Comparison of ENCODE assay signal across 18 cellular contexts in the genomic region with DNA sequence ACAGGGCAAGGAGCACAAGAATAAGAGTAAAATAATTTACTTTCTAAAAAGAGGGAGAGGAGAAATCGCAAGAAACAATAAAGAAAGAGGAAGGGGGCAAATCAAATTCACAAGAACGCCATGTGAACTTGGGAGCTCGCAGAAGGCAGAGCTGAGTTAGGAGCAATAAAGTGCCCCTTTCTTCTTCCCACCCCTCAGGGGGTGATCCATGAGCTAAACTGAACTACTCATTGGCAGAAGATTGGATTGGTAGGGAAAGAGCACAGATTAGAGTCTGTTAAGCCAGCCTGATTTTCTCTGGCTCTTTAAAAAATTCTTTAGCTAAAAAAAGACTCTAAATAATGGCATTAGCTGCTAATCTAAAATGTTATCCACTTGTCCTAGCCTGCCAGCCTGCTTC.
DNase-seq lines count a peak whose midpoint lies in the region; ATAC-seq and TF ChIP-seq lines count a peak whose summit lies in the region.
"Had no signal": no experiment of that assay in that cellular context is flagged by ENCODE, and none has a peak within 500 bp of the region (broad histone marks: within the 10 kb centered on the region; RNA-seq: fewer than 3 reads in every experiment).

No MANE protein-coding gene starts in this region.

- no peaks in the 10 kb centered on the region for H3K36me3 Mint-ChIP-seq in neural crest cell (ENCODE audit: low read depth)
- H3K36me3 Mint-ChIP-seq: CD8-positive, alpha-beta T cell had no signal

- peaks cover 98% of the 10 kb centered on the region for H4K20me1 ChIP-seq in BLaER1

- in situ Hi-C loops in SK-MEL-5 (cut with HindIII; ENCODE audit: low pct_unique_long_range_greater_than_20kb, low sequenced_read_pairs) = no loop called here

- TF ChIP-seq POLR2A in adrenal gland (IDR thresholded peaks at IDR 0.05) = no peak

- peaks cover 9% of the 10 kb centered on the region for H3K4me1 Mint-ChIP-seq in neural crest cell

- H3K4me3 ChIP-seq in BLaER1 (no peak overlapping the region), tibial artery (no peak overlapping the region), adrenal gland (no peak overlapping the region)

- peak overlapping the region; percentile 13 for H3K27ac Mint-ChIP-seq in neural crest cell (ENCODE audit: unreplicated experiment)
- H3K27ac Mint-ChIP-seq: CD8-positive, alpha-beta T cell; HFFc6; IgD-negative memory B cell had no signal

- no peak overlapping the region for H3K4me3 Mint-ChIP-seq in neural crest cell
- H3K4me3 Mint-ChIP-seq: CD8-positive, alpha-beta T cell; HFFc6 had no signal

- intact Hi-C loops in tibial artery (cut with DNase I; ENCODE audit: low total_unique reads) = no loop called here
- intact Hi-C loops in adrenal gland (cut with DNase I) = no loop called here

- H3K4me2 ChIP-seq in BLaER1 = peak overlapping the region; percentile 30

- H3K27me3 Mint-ChIP-seq in neural crest cell (ENCODE audit: low read depth) = no peaks in the 10 kb centered on the region
- H3K27me3 Mint-ChIP-seq: IgD-negative memory B cell had no signal

- H3K9me3 ChIP-seq in BLaER1 (no peaks in the 10 kb centered on the region), tibial artery (no peaks in the 10 kb centered on the region), adrenal gland (replicated peaks in 1 of 3) (no peaks in the 10 kb centered on the region)

- H3K4me1 ChIP-seq in BLaER1 = peaks cover 99% of the 10 kb centered on the region
- H3K4me1 ChIP-seq in tibial artery = peaks cover 0 to 81% (median 24%) of the 10 kb centered on the region in 4 donors
- no peaks in the 10 kb centered on the region for H3K4me1 ChIP-seq in adrenal gland (replicated peaks in 1 of 2)

- no peak for ATAC-seq in HG02610 (IDR thresholded peaks at IDR 0.05; ENCODE audit: unreplicated experiment)
- ATAC-seq: CD8-positive, alpha-beta T cell; HCT116; HepG2 had no signal

- H3K36me3 ChIP-seq in BLaER1 (peaks cover 96% of the 10 kb centered on the region), tibial artery (no peaks in the 10 kb centered on the region), adrenal gland (replicated peaks in 1 of 2) (no peaks in the 10 kb centered on the region)

- 76 to 91% (median 85%) methylated on average over 3 of the region's 3 CpGs for WGBS in adrenal gland, 4 donors

- DNase-seq in SK-MEL-5 (ENCODE audit: low read depth, low spot score) (peak; percentile 56), neural crest cell (ENCODE audit: low read depth, low spot score) (no peak), tibial artery (no peak), SW480 (ENCODE audit: low spot score) (no peak), adrenal gland (no peak)
- DNase-seq: ACHN; Calu3; CD8-positive, alpha-beta T cell; DMS79 treated with DMSO at 0.1 percent for 48 hours; GF-D8; GOT3; H7; HFFc6 had no signal

- H3K27me3 ChIP-seq in BLaER1 = no peaks in the 10 kb centered on the region
- no peaks in the 10 kb centered on the region for H3K27me3 ChIP-seq in tibial artery
- H3K27me3 ChIP-seq in adrenal gland = no peaks in the 10 kb centered on the region

- H3K9me3 Mint-ChIP-seq in neural crest cell = no peaks in the 10 kb centered on the region
- H3K9me3 Mint-ChIP-seq: CD8-positive, alpha-beta T cell had no signal

- H3K27ac ChIP-seq in BLaER1 (peak overlapping the region; percentile 12; the same call in 1 of the 2 replicates), tibial artery (peak overlapping the region; percentile 47 to 70), adrenal gland (no peak overlapping the region)

- H3K9ac ChIP-seq in BLaER1 = no peak overlapping the region

- TF ChIP-seq CTCF in neural crest cell (conservative IDR thresholded peaks at IDR 0.05) (no peak), tibial artery (IDR thresholded peaks at IDR 0.05) (no peak), adrenal gland (IDR thresholded peaks at IDR 0.05) (no peak)

Comparison
In these comparisons a context has a peak if more than half of its experiments do, and no peak if none do; other contexts are left out.
1. H3K27ac ChIP-seq: peak in BLaER1 (single experiment) and tibial artery (2 of 2); none in adrenal gland (0 of 5).